Comparison of ENCODE assay signal across 9 cellular contexts in genomic region chr9:22119537-22120167, GRCh38.
DNase-seq lines count a peak whose midpoint lies in the region; ATAC-seq and TF ChIP-seq lines count a peak whose summit lies in the region.
"Had no signal": no experiment of that assay in that cellular context is flagged by ENCODE, and none has a peak within 500 bp of the region (broad histone marks: within the 10 kb centered on the region; RNA-seq: fewer than 3 reads in every experiment).

No MANE protein-coding gene starts in this region.

- POLR2A ChIA-PET in OCI-LY7 (lab: Charles Lee), result interaction anchor here (0.5 to 1.3 kb wide), 7 partner anchors 13 to 743 kb away, joined by 3 to 5 read pairs (median 3); no protein-coding TSS in a partner anchor
- POLR2A ChIA-PET in CD4-positive, alpha-beta T cell (lab: Charles Lee), result interaction anchor here (0.7 kb wide), 1 partner anchor 1586 kb away, joined by 3 read pairs; no protein-coding TSS in a partner anchor

- no peaks in the 10 kb centered on the region for H3K9me3 ChIP-seq in HAP-1
- no peaks in the 10 kb centered on the region; the same call in 1 of the 2 replicates for H3K9me3 ChIP-seq in OCI-LY7 (ENCODE audit: low read length)
- no peaks in the 10 kb centered on the region for H3K9me3 ChIP-seq in smooth muscle cell (replicated peaks; ENCODE audit: low read depth)
- peaks cover 6% of the 10 kb centered on the region for H3K9me3 ChIP-seq in CD4-positive, alpha-beta T cell (ENCODE audit: control insufficient read depth, low read length)

- no peaks in the 10 kb centered on the region for H3K9me2 ChIP-seq in OCI-LY7 (ENCODE audit: insufficient read depth, low read length)

- H3K36me3 Mint-ChIP-seq in CD4-positive, alpha-beta T cell (ENCODE audit: low read depth), result no peaks in the 10 kb centered on the region

- DNase-seq in NCI-H2171 treated with DMSO at 0.1 percent for 48 hours (lab: John Stamatoyannopoulos, UW) (peak; percentile 15), NCI-H2171 (lab: John Stamatoyannopoulos, UW) (no peak), HAP-1 (ENCODE audit: low spot score in 2 of 2) (peak; percentile 19 to 39), OCI-LY7 (ENCODE audit: low spot score) (peak; percentile 38), fibroblast of mammary gland (ENCODE audit: low read depth) (peak; percentile 70), smooth muscle cell (lab: John Stamatoyannopoulos, UW; ENCODE audit: unreplicated experiment) (no peak)
- no peak for DNase-seq in CD4-positive, alpha-beta T cell

- WGBS in smooth muscle cell (ENCODE audit: low lambda C conversion rate), result 44% methylated on average over 3 of the region's 3 CpGs

- H3K4me3 Mint-ChIP-seq in CD4-positive, alpha-beta T cell, result no peak overlapping the region
- H3K4me3 Mint-ChIP-seq: nephron had no signal

- peaks cover 13% of the 10 kb centered on the region for H3F3A ChIP-seq in smooth muscle cell (ENCODE audit: low read depth)

- H3K4me1 ChIP-seq in HAP-1, result no peaks in the 10 kb centered on the region
- H3K4me1 ChIP-seq in OCI-LY7 (ENCODE audit: insufficient read depth, low read length, poor library complexity, severe bottlenecking), result no peaks in the 10 kb centered on the region
- peaks cover 14% of the 10 kb centered on the region for H3K4me1 ChIP-seq in smooth muscle cell (ENCODE audit: low read depth)

- H3K36me3 ChIP-seq in HAP-1 (replicated peaks) (no peaks in the 10 kb centered on the region), OCI-LY7 (ENCODE audit: insufficient read depth, low read length) (no peaks in the 10 kb centered on the region), smooth muscle cell (ENCODE audit: low read depth) (no peaks in the 10 kb centered on the region)

- intact Hi-C loops in OCI-LY7 (cut with micrococcal nuclease; ENCODE audit: unreplicated experiment), result loop anchor here (5.0 kb wide), 1 partner anchor 307 kb away; no protein-coding TSS in a partner anchor
- intact Hi-C loops in CD4-positive, alpha-beta T cell (cut with DNase I, micrococcal nuclease), result loop anchor here in 1 of 2 experiments (5.0 kb wide), 1 partner anchor 307 kb away; no protein-coding TSS in a partner anchor

- no peaks in the 10 kb centered on the region for H3K79me2 ChIP-seq in OCI-LY7 (ENCODE audit: insufficient read depth, low read depth, low read length)
- H3K79me2 ChIP-seq in smooth muscle cell (ENCODE audit: low read depth), result no peaks in the 10 kb centered on the region

- BruUV-seq in OCI-LY7 (replicated peaks; lab: Mats Ljungman, UMichigan), result no TSS peak

- H3K4me1 Mint-ChIP-seq in CD4-positive, alpha-beta T cell (ENCODE audit: low read depth), result no peaks in the 10 kb centered on the region
- H3K4me1 Mint-ChIP-seq: nephron had no signal

- H4K20me1 ChIP-seq in OCI-LY7 (ENCODE audit: insufficient read depth, low read length) (no peaks in the 10 kb centered on the region), smooth muscle cell (ENCODE audit: low read depth) (no peaks in the 10 kb centered on the region)

- H3K27ac Mint-ChIP-seq in CD4-positive, alpha-beta T cell, result no peak overlapping the region
- H3K27ac Mint-ChIP-seq: nephron had no signal

- CTCF ChIA-PET in OCI-LY7 (lab: Charles Lee; ENCODE audit: unreplicated experiment), result interaction anchor here (1.0 kb wide), 1 partner anchor 15 kb away, joined by 5 read pairs; no protein-coding TSS in a partner anchor
- CTCF ChIA-PET in CD4-positive, alpha-beta T cell (lab: Charles Lee), result interaction anchor here (0.6 to 2.0 kb wide), 4 partner anchors 35 to 312 kb away, joined by 3 to 11 read pairs (median 4); no protein-coding TSS in a partner anchor

- TF ChIP-seq CTCF in OCI-LY7 (conservative IDR thresholded peaks at IDR 0.05; ENCODE audit: low read length), result peak; percentile 75
- TF ChIP-seq CTCF in fibroblast of mammary gland (conservative IDR thresholded peaks at IDR 0.05; ENCODE audit: control insufficient read depth, insufficient read depth, low read depth, low read length), result peak; percentile 78
- TF ChIP-seq CTCF in smooth muscle cell (IDR thresholded peaks at IDR 0.05; ENCODE audit: borderline replicate concordance, insufficient read depth, poor library complexity, severe bottlenecking), result peak; percentile 22
- TF ChIP-seq CTCF in CD4-positive, alpha-beta T cell (IDR thresholded peaks at IDR 0.05), result no peak

- H3K4me3 ChIP-seq in HAP-1 (no peak overlapping the region), OCI-LY7 (ENCODE audit: low read depth, low read length, poor library complexity, severe bottlenecking) (no peak overlapping the region), fibroblast of mammary gland (ENCODE audit: control insufficient read depth, low read depth, low read length) (no peak overlapping the region), smooth muscle cell (no peak overlapping the region)

- H2AFZ ChIP-seq in OCI-LY7 (ENCODE audit: low read length) (no peak overlapping the region), smooth muscle cell (ENCODE audit: low read depth) (no peak overlapping the region)

- H3K27me3 Mint-ChIP-seq in CD4-positive, alpha-beta T cell, result peaks cover 13% of the 10 kb centered on the region

- in situ Hi-C loops in HAP-1 (cut with MboI; ENCODE audit: low sequenced_read_pairs), result loop anchor here (10.0 kb wide), 1 partner anchor 305 kb away; no protein-coding TSS in a partner anchor

- no peaks in the 10 kb centered on the region for H3K27me3 ChIP-seq in HAP-1 (ENCODE audit: low read depth)
- H3K27me3 ChIP-seq in smooth muscle cell (ENCODE audit: low read depth), result no peaks in the 10 kb centered on the region
- H3K27me3 ChIP-seq in CD4-positive, alpha-beta T cell (ENCODE audit: control insufficient read depth, insufficient read depth, low read length), result no peaks in the 10 kb centered on the region

- H3K9me3 Mint-ChIP-seq in CD4-positive, alpha-beta T cell, result peaks cover 2% of the 10 kb centered on the region

- no peak for ATAC-seq in HG03469 (IDR thresholded peaks at IDR 0.05; ENCODE audit: unreplicated experiment)
- no peak for ATAC-seq in CD4-positive, alpha-beta T cell (ENCODE audit: poor library complexity)

- H3K9ac ChIP-seq in smooth muscle cell (ENCODE audit: low read depth), result no peak overlapping the region

- H3K4me2 ChIP-seq in OCI-LY7 (ENCODE audit: low read length) (no peak overlapping the region), smooth muscle cell (no peak overlapping the region)

- no peak overlapping the region for H3K27ac ChIP-seq in OCI-LY7 (ENCODE audit: low read depth, low read length, poor library complexity, severe bottlenecking)
- H3K27ac ChIP-seq in smooth muscle cell (ENCODE audit: low read depth), result peak overlapping the region; percentile 94
- H3K27ac ChIP-seq in CD4-positive, alpha-beta T cell (ENCODE audit: low read depth, low read length), result no peak overlapping the region

Comparison
In these comparisons a context has a peak if more than half of its experiments do, and no peak if none do; other contexts are left out.
1. DNase-seq: peak in NCI-H2171 treated with DMSO at 0.1 percent for 48 hours (single experiment), HAP-1 (2 of 2), OCI-LY7 (single experiment) and fibroblast of mammary gland (single experiment); none in NCI-H2171 (single experiment), smooth muscle cell (single experiment) and CD4-positive, alpha-beta T cell (0 of 10).